In genomic region chr16:53081686-53082407, GRCh38 we compare ENCODE assay signal across 1 cellular context.
TF ChIP-seq lines count a peak whose summit lies in the region.

No MANE protein-coding gene starts in this region.

TF ChIP-seq in H1, 55 proteins besides CTCF, POLR2A, EP300 and RAD21:
- TF ChIP-seq BACH1 (IDR thresholded peaks at IDR 0.05; ENCODE audit: low read length) (no peak), FOSL1 (IDR thresholded peaks at IDR 0.05; ENCODE audit: insufficient read depth, low read depth, low read length) (no peak), HDAC6 (IDR thresholded peaks at IDR 0.05; ENCODE audit: low read depth, low read length) (no peak), CBX5 (IDR thresholded peaks at IDR 0.05; ENCODE audit: low read depth, low read length) (no peak), TBP (IDR thresholded peaks at IDR 0.05; ENCODE audit: low read depth, low read length) (no peak), GTF2F1 (IDR thresholded peaks at IDR 0.05; ENCODE audit: borderline replicate concordance, low read depth, low read length) (no peak), JUN (IDR thresholded peaks at IDR 0.05; ENCODE audit: low read depth, low read length) (no peak), TCF12 (IDR thresholded peaks at IDR 0.05; ENCODE audit: low read depth, low read length) (no peak)
